21 cellular contexts compared by ENCODE assay signal in genomic region chr20:19996970-19997369, GRCh38. TPM values are rescaled to one million over a fixed set of nuclear protein-coding genes. Genes with fewer than 3 reads are reported as not detected.
DNase-seq lines count a peak whose midpoint lies in the region; ATAC-seq and TF ChIP-seq lines count a peak whose summit lies in the region.
"Had no signal": no experiment of that assay in that cellular context is flagged by ENCODE, and none has a peak within 500 bp of the region (broad histone marks: within the 10 kb centered on the region; RNA-seq: fewer than 3 reads in every experiment).

No MANE protein-coding gene starts in this region.

- DNase-seq in MG63 (peak; percentile 15), cerebellar cortex (ENCODE audit: low spot score) (peak; percentile 18), lower lobe of right lung (no peak), thoracic aorta (ENCODE audit: low spot score) (no peak), NAMALWA (ENCODE audit: low spot score) (no peak), NCI-H187 (lab: John Stamatoyannopoulos, UW) (no peak), AG08395 (ENCODE audit: low spot score) (no peak)
- DNase-seq in natural killer cell treated with Interleukin-12 subunit alpha and Interleukin-12 subunit beta and Interleukin-15 and Interleukin-18, amount 100 ng/mL, for 72 hours (ENCODE audit: low spot score): no peak
- DNase-seq: activated CD8-positive, alpha-beta memory T cell treated with anti-CD3 and anti-CD28 coated beads, Interleukin-2, amount 10 ng/mL, durations not matched to agents 7 days and 5 days; activated gamma-delta T cell treated with Interleukin-2 at 50 U/mL for 16 hours; foreskin keratinocyte; NCI-H1048; NCI-H748 treated with DMSO at 0.1 percent for 48 hours; occipital lobe; PC-3; WERI-Rb-1 had no signal

- intact Hi-C loops in lower lobe of right lung (cut with DNase I): no loop called here

- H3K27ac ChIP-seq in lower lobe of right lung: peak overlapping the region; percentile 59
- H3K27ac ChIP-seq in thoracic aorta: peak overlapping the region; percentile 1 to 41
- H3K27ac ChIP-seq: foreskin keratinocyte, WERI-Rb-1 had no signal

- no peak overlapping the region for H3K4me3 Mint-ChIP-seq in natural killer cell treated with Interleukin-12 subunit alpha and Interleukin-12 subunit beta and Interleukin-15 and Interleukin-18, amount 100 ng/mL, for 72 hours
- H3K4me3 Mint-ChIP-seq: activated CD8-positive, alpha-beta memory T cell treated with anti-CD3 and anti-CD28 coated beads, Interleukin-2, amount 10 ng/mL, durations not matched to agents 7 days and 5 days; B cell; brain; IgD-negative memory B cell; mesothelial cell of epicardium; stimulated activated naive CD8-positive, alpha-beta T cell treated with anti-CD3 and anti-CD28 coated beads, Interleukin-15, Interleukin-2, amounts not matched to agents 100 ng/mL and 50 ng/mL, for 24 hours had no signal

- H3K9me3 Mint-ChIP-seq in natural killer cell treated with Interleukin-12 subunit alpha and Interleukin-12 subunit beta and Interleukin-15 and Interleukin-18, amount 100 ng/mL, for 72 hours: no peaks in the 10 kb centered on the region
- H3K9me3 Mint-ChIP-seq: brain; IgD-negative memory B cell; mesothelial cell of epicardium; stimulated activated naive CD8-positive, alpha-beta T cell treated with anti-CD3 and anti-CD28 coated beads, Interleukin-15, Interleukin-2, amounts not matched to agents 100 ng/mL and 50 ng/mL, for 24 hours had no signal

- H3K27me3 ChIP-seq in MG63: no peaks in the 10 kb centered on the region
- no peaks in the 10 kb centered on the region for H3K27me3 ChIP-seq in lower lobe of right lung (ENCODE audit: low read depth)
- no peaks in the 10 kb centered on the region for H3K27me3 ChIP-seq in thoracic aorta (replicated peaks; ENCODE audit: insufficient read depth)
- H3K27me3 ChIP-seq: foreskin keratinocyte had no signal

- TF ChIP-seq CTCF in lower lobe of right lung (IDR thresholded peaks at IDR 0.05) (no peak), thoracic aorta (IDR thresholded peaks at IDR 0.05) (no peak)

- H3K4me1 Mint-ChIP-seq in natural killer cell treated with Interleukin-12 subunit alpha and Interleukin-12 subunit beta and Interleukin-15 and Interleukin-18, amount 100 ng/mL, for 72 hours (ENCODE audit: low read depth in 2 of 2): peaks cover 0 to 8% of the 10 kb centered on the region in 2 donors
- H3K4me1 Mint-ChIP-seq: activated CD8-positive, alpha-beta memory T cell treated with anti-CD3 and anti-CD28 coated beads, Interleukin-2, amount 10 ng/mL, durations not matched to agents 7 days and 5 days; B cell had no signal

- H3K4me3 ChIP-seq in MG63 (no peak overlapping the region), lower lobe of right lung (no peak overlapping the region), thoracic aorta (no peak overlapping the region)

- no peaks in the 10 kb centered on the region for H3K36me3 Mint-ChIP-seq in natural killer cell treated with Interleukin-12 subunit alpha and Interleukin-12 subunit beta and Interleukin-15 and Interleukin-18, amount 100 ng/mL, for 72 hours
- H3K36me3 Mint-ChIP-seq: activated CD8-positive, alpha-beta memory T cell treated with anti-CD3 and anti-CD28 coated beads, Interleukin-2, amount 10 ng/mL, durations not matched to agents 7 days and 5 days; IgD-negative memory B cell had no signal

- H3K9me3 ChIP-seq in MG63 (no peaks in the 10 kb centered on the region), lower lobe of right lung (no peaks in the 10 kb centered on the region), thoracic aorta (no peaks in the 10 kb centered on the region)

- no peak for ATAC-seq in lower lobe of right lung
- ATAC-seq in thoracic aorta (ENCODE audit: insufficient number of reproducible peaks, low FRiP score, low read depth): no peak
- ATAC-seq in natural killer cell treated with Interleukin-12 subunit alpha and Interleukin-12 subunit beta and Interleukin-15 and Interleukin-18, amount 100 ng/mL, for 72 hours: no peak
- ATAC-seq: activated CD8-positive, alpha-beta memory T cell treated with anti-CD3 and anti-CD28 coated beads, Interleukin-2, amount 10 ng/mL, durations not matched to agents 7 days and 5 days; foreskin keratinocyte; PC-3 had no signal

- H3K27ac Mint-ChIP-seq in natural killer cell treated with Interleukin-12 subunit alpha and Interleukin-12 subunit beta and Interleukin-15 and Interleukin-18, amount 100 ng/mL, for 72 hours: no peak overlapping the region
- H3K27ac Mint-ChIP-seq: activated CD8-positive, alpha-beta memory T cell treated with anti-CD3 and anti-CD28 coated beads, Interleukin-2, amount 10 ng/mL, durations not matched to agents 7 days and 5 days; B cell; IgD-negative memory B cell; mesothelial cell of epicardium; stimulated activated naive CD8-positive, alpha-beta T cell treated with anti-CD3 and anti-CD28 coated beads, Interleukin-15, Interleukin-2, amounts not matched to agents 100 ng/mL and 50 ng/mL, for 24 hours had no signal

- H3K27me3 Mint-ChIP-seq in natural killer cell treated with Interleukin-12 subunit alpha and Interleukin-12 subunit beta and Interleukin-15 and Interleukin-18, amount 100 ng/mL, for 72 hours: peaks cover 23% of the 10 kb centered on the region in 2 donors
- H3K27me3 Mint-ChIP-seq: brain had no signal

- H3K36me3 ChIP-seq in MG63 (peaks cover 16% of the 10 kb centered on the region), lower lobe of right lung (peaks cover 95% of the 10 kb centered on the region), thoracic aorta (peaks cover 23% of the 10 kb centered on the region)
- H3K36me3 ChIP-seq: WERI-Rb-1 had no signal

- H3K4me1 ChIP-seq in lower lobe of right lung (peaks cover 86% of the 10 kb centered on the region), thoracic aorta (ENCODE audit: control insufficient read depth in 1 of 2, low read depth in 2 of 2) (peaks cover 36 to 88% of the 10 kb centered on the region in 2 donors)

RNA-seq across cellular contexts. Expression of gene NAA20, which starts 20.2 kb away (rescaled TPM):
- total RNA-seq in MG63 (2014; rRNA removed; shearing (Covaris generic); ENCODE audit: low replicate concordance): 86.6 and 105 TPM in 2 replicates
- 69.8 TPM for total RNA-seq in lower lobe of right lung
- 10 to 100 TPM; 14.6 to 16.9 TPM for total RNA-seq in thoracic aorta
- 10 to 100 TPM; 62.4 to 75.8 TPM for total RNA-seq in natural killer cell treated with Interleukin-12 subunit alpha and Interleukin-12 subunit beta and Interleukin-15 and Interleukin-18, amount 100 ng/mL, for 72 hours

RNA-seq across cellular contexts. Expression of gene CRNKL1, which starts 55.3 kb away (rescaled TPM):
- total RNA-seq in MG63 (2014; rRNA removed; shearing (Covaris generic); ENCODE audit: low replicate concordance): 17.8 and 20.9 TPM in 2 replicates
- total RNA-seq in lower lobe of right lung (20.4 TPM), thoracic aorta (10 to 100 TPM; 17.3 to 24.5 TPM)
- total RNA-seq in natural killer cell treated with Interleukin-12 subunit alpha and Interleukin-12 subunit beta and Interleukin-15 and Interleukin-18, amount 100 ng/mL, for 72 hours: 10 to 100 TPM; 18.7 to 24.2 TPM

RNA-seq across cellular contexts. Expression of gene CFAP61, which starts 55.4 kb away (rescaled TPM):
- not detected in 2 replicates for total RNA-seq in MG63 (2014; rRNA removed; shearing (Covaris generic); ENCODE audit: low replicate concordance)
- 8.6 TPM for total RNA-seq in lower lobe of right lung
- total RNA-seq in thoracic aorta: under 1 TPM in 1 of 2 donors, not detected in 1; 0.27 TPM
- not detected for total RNA-seq in natural killer cell treated with Interleukin-12 subunit alpha and Interleukin-12 subunit beta and Interleukin-15 and Interleukin-18, amount 100 ng/mL, for 72 hours
- total RNA-seq: activated CD8-positive, alpha-beta memory T cell treated with anti-CD3 and anti-CD28 coated beads, Interleukin-2, amount 10 ng/mL, durations not matched to agents 7 days and 5 days; B cell; foreskin keratinocyte; PC-3 had no signal

Comparison
In these comparisons a context has a peak if more than half of its experiments do, and no peak if none do; other contexts are left out.
1. DNase-seq: peak in MG63 (single experiment) and cerebellar cortex (single experiment); none in lower lobe of right lung (single experiment), thoracic aorta (single experiment), NAMALWA (single experiment), NCI-H187 (0 of 2), AG08395 (single experiment) and natural killer cell treated with Interleukin-12 subunit alpha and Interleukin-12 subunit beta and Interleukin-15 and Interleukin-18, amount 100 ng/mL, for 72 hours (single experiment).